In genomic region chr12:95874452-95874851, GRCh38 we compare ENCODE assay signal across 25 cellular contexts.
"Had no signal": no experiment of that assay in that cellular context is flagged by ENCODE, and none has a peak within 500 bp of the region (broad histone marks: within the 10 kb centered on the region; RNA-seq: fewer than 3 reads in every experiment).

No MANE protein-coding gene starts in this region.

- H3K27me3 Mint-ChIP-seq: dendritic cell treated with granulocyte-macrophage colony-stimulating factor and Interleukin-4, amounts not matched to agents 40 ng/mL and 50 ng/mL, for 4 days; naive thymus-derived CD8-positive, alpha-beta T cell; type B pancreatic cell had no signal

- H3K36me3 ChIP-seq: brain microvascular endothelial cell, left lung, prostate gland, thoracic aorta, vagina had no signal

- DNase-seq: activated CD4-positive, alpha-beta T cell treated with anti-CD3 and anti-CD28 coated beads, Interleukin-2, amount 50 U/mL, for 4 hours; activated CD8-positive, alpha-beta memory T cell treated with anti-CD3 and anti-CD28 coated beads, Interleukin-2, amount 50 U/mL, for 48 hours; activated effector memory CD4-positive, alpha-beta T cell treated with Interleukin-2 at 50 U/mL for 16 hours; activated naive CD4-positive, alpha-beta T cell treated with anti-CD3 and anti-CD28 coated beads for 36 hours; activated T-cell treated with anti-CD3 and anti-CD28 coated beads, Interleukin-2, amount 50 U/mL, for 48 hours; aorta; brain microvascular endothelial cell; caudate nucleus; effector CD4-positive, alpha-beta T cell; erythroblast; foreskin fibroblast; heart right ventricle; kidney glomerular epithelial cell; left lung; naive thymus-derived CD8-positive, alpha-beta T cell; spleen; stimulated activated CD4-positive, alpha-beta T cell treated with anti-CD3 and anti-CD28 coated beads, Interleukin-4, amount 100 ng/mL, for 1 hour; stimulated activated naive CD4-positive, alpha-beta T cell had no signal

- H3K4me1 ChIP-seq: heart right ventricle, left lung, prostate gland, spleen, vagina had no signal

- H3K4me3 Mint-ChIP-seq: activated naive CD4-positive, alpha-beta T cell treated with anti-CD3 and anti-CD28 coated beads for 36 hours; dendritic cell treated with granulocyte-macrophage colony-stimulating factor and Interleukin-4, amounts not matched to agents 40 ng/mL and 50 ng/mL, for 4 days; naive thymus-derived CD8-positive, alpha-beta T cell; type B pancreatic cell had no signal

- H3K27me3 ChIP-seq: brain microvascular endothelial cell, heart right ventricle, left lung, spleen, vagina had no signal

- H3K27ac Mint-ChIP-seq: activated naive CD4-positive, alpha-beta T cell treated with anti-CD3 and anti-CD28 coated beads for 36 hours; dendritic cell treated with granulocyte-macrophage colony-stimulating factor and Interleukin-4, amounts not matched to agents 40 ng/mL and 50 ng/mL, for 4 days; type B pancreatic cell had no signal

- FAIRE-seq: TTC549 had no signal

- ATAC-seq: heart right ventricle; left lung; naive thymus-derived CD8-positive, alpha-beta T cell had no signal

- H3K9me3 ChIP-seq: heart right ventricle, left lung, prostate gland, spleen, thoracic aorta, vagina had no signal

- H3K27ac ChIP-seq: brain microvascular endothelial cell, heart right ventricle, left lung, prostate gland, spleen, thoracic aorta, vagina had no signal

- H3K9me3 Mint-ChIP-seq: activated naive CD4-positive, alpha-beta T cell treated with anti-CD3 and anti-CD28 coated beads for 36 hours; dendritic cell treated with granulocyte-macrophage colony-stimulating factor and Interleukin-4, amounts not matched to agents 40 ng/mL and 50 ng/mL, for 4 days; naive thymus-derived CD8-positive, alpha-beta T cell had no signal

- H3K4me3 ChIP-seq: heart right ventricle, left lung, lung, prostate gland, spleen, thoracic aorta, vagina had no signal
